ENCODE assay signal across 18 cellular contexts in genomic region chr7:144641389-144642044, GRCh38.
DNase-seq lines count a peak whose midpoint lies in the region; TF ChIP-seq lines count a peak whose summit lies in the region.
"Had no signal": no experiment of that assay in that cellular context is flagged by ENCODE, and none has a peak within 500 bp of the region (broad histone marks: within the 10 kb centered on the region; RNA-seq: fewer than 3 reads in every experiment).

No MANE protein-coding gene starts in this region.

- CTCF ChIA-PET in activated naive CD4-positive, alpha-beta T cell treated with anti-CD3 and anti-CD28 coated beads for 36 hours (lab: Charles Lee), result no interaction called here

- intact Hi-C loops in activated naive CD4-positive, alpha-beta T cell treated with anti-CD3 and anti-CD28 coated beads for 36 hours (cut with micrococcal nuclease), result no loop called here

- no peaks in the 10 kb centered on the region for H3K27me3 Mint-ChIP-seq in activated naive CD4-positive, alpha-beta T cell treated with anti-CD3 and anti-CD28 coated beads for 36 hours (ENCODE audit: low read depth)
- H3K27me3 Mint-ChIP-seq in progenitor cell of endocrine pancreas, result no peaks in the 10 kb centered on the region
- H3K27me3 Mint-ChIP-seq: B cell; CD4-positive, CD25-positive, alpha-beta regulatory T cell; CD8-positive, alpha-beta memory T cell had no signal

- H3K4me3 Mint-ChIP-seq in activated naive CD4-positive, alpha-beta T cell treated with anti-CD3 and anti-CD28 coated beads for 36 hours, result no peak overlapping the region
- no peak overlapping the region for H3K4me3 Mint-ChIP-seq in progenitor cell of endocrine pancreas (ENCODE audit: low read depth)
- H3K4me3 Mint-ChIP-seq: B cell; CD4-positive, CD25-positive, alpha-beta regulatory T cell; CD8-positive, alpha-beta memory T cell had no signal

- TF ChIP-seq CTCF in progenitor cell of endocrine pancreas (IDR thresholded peaks at IDR 0.05; ENCODE audit: unreplicated experiment), result no peak

- DNase-seq in activated naive CD4-positive, alpha-beta T cell treated with anti-CD3 and anti-CD28 coated beads for 36 hours, result no peak
- DNase-seq in activated naive CD4-positive, alpha-beta T cell treated with Interleukin-2 at 50 U/mL for 16 hours, result no peak
- DNase-seq in NCI-H69 (lab: John Stamatoyannopoulos, UW), result peak; percentile 14
- peak; percentile 2 for DNase-seq in iris pigment epithelial cell (ENCODE audit: low read depth)
- DNase-seq in progenitor cell of endocrine pancreas (ENCODE audit: low spot score, unreplicated experiment), result no peak
- DNase-seq in activated CD4-positive, alpha-beta T cell treated with anti-CD3 and anti-CD28 coated beads, Interleukin-2, amount 50 U/mL, for 4 hours, result no peak
- DNase-seq in NCI-H1930 (lab: John Stamatoyannopoulos, UW), result no peak
- no peak for DNase-seq in AG08396 (ENCODE audit: low spot score)
- DNase-seq: 8988T; C1 segment of cervical spinal cord; Caco-2; CD4-positive, CD25-positive, alpha-beta regulatory T cell; CD8-positive, alpha-beta memory T cell; DMS153; DMS79; GDM1; IMR-90 had no signal

- peaks cover 3% of the 10 kb centered on the region for H3K36me3 Mint-ChIP-seq in activated naive CD4-positive, alpha-beta T cell treated with anti-CD3 and anti-CD28 coated beads for 36 hours (ENCODE audit: low read depth)
- no peaks in the 10 kb centered on the region for H3K36me3 Mint-ChIP-seq in progenitor cell of endocrine pancreas (ENCODE audit: insufficient read depth)

- H3K9me3 Mint-ChIP-seq in activated naive CD4-positive, alpha-beta T cell treated with anti-CD3 and anti-CD28 coated beads for 36 hours, result no peaks in the 10 kb centered on the region
- no peaks in the 10 kb centered on the region for H3K9me3 Mint-ChIP-seq in progenitor cell of endocrine pancreas (ENCODE audit: low read depth)
- H3K9me3 Mint-ChIP-seq: CD8-positive, alpha-beta memory T cell had no signal

- peaks cover 2% of the 10 kb centered on the region for H3K4me1 Mint-ChIP-seq in activated naive CD4-positive, alpha-beta T cell treated with anti-CD3 and anti-CD28 coated beads for 36 hours (ENCODE audit: low read depth)
- H3K4me1 Mint-ChIP-seq in progenitor cell of endocrine pancreas (ENCODE audit: low read depth), result no peaks in the 10 kb centered on the region
- H3K4me1 Mint-ChIP-seq: B cell; CD8-positive, alpha-beta memory T cell had no signal

- peak overlapping the region; percentile 17 for H3K27ac Mint-ChIP-seq in activated naive CD4-positive, alpha-beta T cell treated with anti-CD3 and anti-CD28 coated beads for 36 hours
- peak overlapping the region; percentile 4 for H3K27ac Mint-ChIP-seq in progenitor cell of endocrine pancreas
- H3K27ac Mint-ChIP-seq: B cell; CD4-positive, CD25-positive, alpha-beta regulatory T cell had no signal

Comparison
In these comparisons a context has a peak if more than half of its experiments do, and no peak if none do; other contexts are left out.
1. DNase-seq: peak in NCI-H69 (single experiment) and iris pigment epithelial cell (single experiment); none in activated naive CD4-positive, alpha-beta T cell treated with anti-CD3 and anti-CD28 coated beads for 36 hours (single experiment), activated naive CD4-positive, alpha-beta T cell treated with Interleukin-2 at 50 U/mL for 16 hours (single experiment), progenitor cell of endocrine pancreas (single experiment), activated CD4-positive, alpha-beta T cell treated with anti-CD3 and anti-CD28 coated beads, Interleukin-2, amount 50 U/mL, for 4 hours (0 of 2), NCI-H1930 (0 of 2) and AG08396 (single experiment).